ENCODE assay signal across 8 cellular contexts in the genomic region with DNA sequence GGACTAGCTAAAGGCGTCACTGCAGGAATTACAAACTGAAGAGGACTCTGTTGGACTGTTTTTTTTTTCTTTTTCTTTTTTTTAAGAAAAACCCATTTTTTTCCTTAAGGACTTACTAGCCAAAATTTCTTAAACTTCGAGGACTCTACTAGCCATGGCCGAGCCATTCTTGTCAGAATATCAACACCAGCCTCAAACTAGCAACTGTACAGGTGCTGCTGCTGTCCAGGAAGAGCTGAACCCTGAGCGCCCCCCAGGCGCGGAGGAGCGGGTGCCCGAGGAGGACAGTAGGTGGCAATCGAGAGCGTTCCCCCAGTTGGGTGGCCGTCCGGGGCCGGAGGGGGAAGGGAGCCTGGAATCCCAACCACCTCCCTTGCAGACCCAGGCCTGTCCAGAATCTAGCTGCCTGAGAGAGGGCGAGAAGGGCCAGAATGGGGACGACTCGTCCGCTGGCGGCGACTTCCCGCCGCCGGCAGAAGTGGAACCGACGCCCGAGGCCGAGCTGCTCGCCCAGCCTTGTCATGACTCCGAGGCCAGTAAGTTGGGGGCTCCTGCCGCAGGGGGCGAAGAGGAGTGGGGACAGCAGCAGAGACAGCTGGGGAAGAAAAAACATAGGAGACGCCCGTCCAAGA. TPM values are rescaled to one million over a fixed set of nuclear protein-coding genes. Genes with fewer than 3 reads are reported as not detected.
A peak's percentile ranks its signal among the peaks of the same experiment; 100 is the strongest.
DNase-seq lines count a peak whose midpoint lies in the region; ATAC-seq, FAIRE-seq and TF ChIP-seq lines count a peak whose summit lies in the region.

No MANE protein-coding gene starts in this region.

- peak; percentile 65 for DNase-seq in GM12892 (ENCODE audit: insufficient read length)
- DNase-seq in KG1 (lab: John Stamatoyannopoulos, UW) = peak; percentile 68
- DNase-seq in activated T-helper 1 cell treated with anti-CD3 and anti-CD28 coated beads, Interleukin-12 subunit alpha, Interleukin-12 subunit beta, Interleukin-2, Interleukin-4 antibody, amounts not matched to agents 30 ng/mL and 10 ng/mL and 1 ng/mL, durations not matched to agents 14 hours and 24 hours and 36 hours (ENCODE audit: low spot score) = peak; percentile 73

- no peaks in the 10 kb centered on the region for H3K36me3 ChIP-seq in mucosa of stomach (ENCODE audit: control insufficient read depth, insufficient read depth, low read length)

- ATAC-seq in esophagus mucosa (peak; percentile 35), GM18873 (IDR thresholded peaks at IDR 0.05; ENCODE audit: low FRiP score, unreplicated experiment) (no peak)

- H3K9me3 ChIP-seq in mucosa of stomach (ENCODE audit: control insufficient read depth, low read length) = no peaks in the 10 kb centered on the region

- intact Hi-C loops in activated T-helper 1 cell treated with anti-CD3 and anti-CD28 coated beads, Interleukin-12 subunit alpha, Interleukin-12 subunit beta, Interleukin-2, Interleukin-4 antibody, amounts not matched to agents 30 ng/mL and 10 ng/mL and 1 ng/mL, durations not matched to agents 14 hours and 24 hours and 36 hours (cut with micrococcal nuclease) = loop anchor here (2.0 kb wide), 1 partner anchor 50 kb away; no protein-coding TSS in a partner anchor

- FAIRE-seq in GM12892 (lab: Jason Lieb, UNC) = peak; percentile 50

- peak overlapping the region; percentile 93 for H3K4me3 ChIP-seq in mucosa of stomach (ENCODE audit: low read length)

- H3K4me3 Mint-ChIP-seq in activated T-helper 1 cell treated with anti-CD3 and anti-CD28 coated beads, Interleukin-12 subunit alpha, Interleukin-12 subunit beta, Interleukin-2, Interleukin-4 antibody, amounts not matched to agents 30 ng/mL and 10 ng/mL and 1 ng/mL, durations not matched to agents 14 hours and 24 hours and 36 hours = peak overlapping the region; percentile 96
- peak overlapping the region; percentile 94 for H3K4me3 Mint-ChIP-seq in stimulated activated naive CD8-positive, alpha-beta T cell treated with anti-CD3 and anti-CD28 coated beads, Interleukin-15, Interleukin-2, amounts not matched to agents 100 ng/mL and 50 ng/mL, for 24 hours

- H3K4me1 ChIP-seq in mucosa of stomach (ENCODE audit: control insufficient read depth, insufficient read depth, low read length) = peaks cover 35% of the 10 kb centered on the region

- H3K9me3 Mint-ChIP-seq in activated T-helper 1 cell treated with anti-CD3 and anti-CD28 coated beads, Interleukin-12 subunit alpha, Interleukin-12 subunit beta, Interleukin-2, Interleukin-4 antibody, amounts not matched to agents 30 ng/mL and 10 ng/mL and 1 ng/mL, durations not matched to agents 14 hours and 24 hours and 36 hours = no peaks in the 10 kb centered on the region
- H3K9me3 Mint-ChIP-seq in stimulated activated naive CD8-positive, alpha-beta T cell treated with anti-CD3 and anti-CD28 coated beads, Interleukin-15, Interleukin-2, amounts not matched to agents 100 ng/mL and 50 ng/mL, for 24 hours = no peaks in the 10 kb centered on the region

- no peaks in the 10 kb centered on the region for H3K27me3 ChIP-seq in mucosa of stomach (ENCODE audit: control insufficient read depth, insufficient read depth, low read length)

- peaks cover 17% of the 10 kb centered on the region for H3K36me3 Mint-ChIP-seq in activated T-helper 1 cell treated with anti-CD3 and anti-CD28 coated beads, Interleukin-12 subunit alpha, Interleukin-12 subunit beta, Interleukin-2, Interleukin-4 antibody, amounts not matched to agents 30 ng/mL and 10 ng/mL and 1 ng/mL, durations not matched to agents 14 hours and 24 hours and 36 hours (ENCODE audit: low read depth)
- peaks cover 29% of the 10 kb centered on the region for H3K36me3 Mint-ChIP-seq in stimulated activated naive CD8-positive, alpha-beta T cell treated with anti-CD3 and anti-CD28 coated beads, Interleukin-15, Interleukin-2, amounts not matched to agents 100 ng/mL and 50 ng/mL, for 24 hours (ENCODE audit: low read depth)

- TF ChIP-seq POLR2A in GM12892 (IDR thresholded peaks at IDR 0.05; ENCODE audit: low read depth, low read length) = peak; percentile 42; the same call in 1 of the 2 replicates

- peak overlapping the region; percentile 98 for H3K27ac Mint-ChIP-seq in activated T-helper 1 cell treated with anti-CD3 and anti-CD28 coated beads, Interleukin-12 subunit alpha, Interleukin-12 subunit beta, Interleukin-2, Interleukin-4 antibody, amounts not matched to agents 30 ng/mL and 10 ng/mL and 1 ng/mL, durations not matched to agents 14 hours and 24 hours and 36 hours
- peak overlapping the region; percentile 100 for H3K27ac Mint-ChIP-seq in stimulated activated naive CD8-positive, alpha-beta T cell treated with anti-CD3 and anti-CD28 coated beads, Interleukin-15, Interleukin-2, amounts not matched to agents 100 ng/mL and 50 ng/mL, for 24 hours

- no peaks in the 10 kb centered on the region for H3K27me3 Mint-ChIP-seq in activated T-helper 1 cell treated with anti-CD3 and anti-CD28 coated beads, Interleukin-12 subunit alpha, Interleukin-12 subunit beta, Interleukin-2, Interleukin-4 antibody, amounts not matched to agents 30 ng/mL and 10 ng/mL and 1 ng/mL, durations not matched to agents 14 hours and 24 hours and 36 hours (ENCODE audit: insufficient read depth)
- H3K27me3 Mint-ChIP-seq in stimulated activated naive CD8-positive, alpha-beta T cell treated with anti-CD3 and anti-CD28 coated beads, Interleukin-15, Interleukin-2, amounts not matched to agents 100 ng/mL and 50 ng/mL, for 24 hours = no peaks in the 10 kb centered on the region

- peaks cover 26% of the 10 kb centered on the region for H3K4me1 Mint-ChIP-seq in activated T-helper 1 cell treated with anti-CD3 and anti-CD28 coated beads, Interleukin-12 subunit alpha, Interleukin-12 subunit beta, Interleukin-2, Interleukin-4 antibody, amounts not matched to agents 30 ng/mL and 10 ng/mL and 1 ng/mL, durations not matched to agents 14 hours and 24 hours and 36 hours (ENCODE audit: low read depth)
- H3K4me1 Mint-ChIP-seq in stimulated activated naive CD8-positive, alpha-beta T cell treated with anti-CD3 and anti-CD28 coated beads, Interleukin-15, Interleukin-2, amounts not matched to agents 100 ng/mL and 50 ng/mL, for 24 hours (ENCODE audit: low read depth) = peaks cover 51% of the 10 kb centered on the region

- H3K9ac ChIP-seq in mucosa of stomach (ENCODE audit: low read length) = peak overlapping the region; percentile 93

TF ChIP-seq in PFSK-1, 5 proteins besides CTCF, POLR2A, EP300 and RAD21:
- TF ChIP-seq TAF1 (IDR thresholded peaks at IDR 0.05; ENCODE audit: borderline replicate concordance, insufficient read depth, low read length) = no peak
- TF ChIP-seq POLR2AphosphoS5 (IDR thresholded peaks at IDR 0.05; ENCODE audit: low read depth, low read length) = no peak
- TF ChIP-seq, protein P1, sequence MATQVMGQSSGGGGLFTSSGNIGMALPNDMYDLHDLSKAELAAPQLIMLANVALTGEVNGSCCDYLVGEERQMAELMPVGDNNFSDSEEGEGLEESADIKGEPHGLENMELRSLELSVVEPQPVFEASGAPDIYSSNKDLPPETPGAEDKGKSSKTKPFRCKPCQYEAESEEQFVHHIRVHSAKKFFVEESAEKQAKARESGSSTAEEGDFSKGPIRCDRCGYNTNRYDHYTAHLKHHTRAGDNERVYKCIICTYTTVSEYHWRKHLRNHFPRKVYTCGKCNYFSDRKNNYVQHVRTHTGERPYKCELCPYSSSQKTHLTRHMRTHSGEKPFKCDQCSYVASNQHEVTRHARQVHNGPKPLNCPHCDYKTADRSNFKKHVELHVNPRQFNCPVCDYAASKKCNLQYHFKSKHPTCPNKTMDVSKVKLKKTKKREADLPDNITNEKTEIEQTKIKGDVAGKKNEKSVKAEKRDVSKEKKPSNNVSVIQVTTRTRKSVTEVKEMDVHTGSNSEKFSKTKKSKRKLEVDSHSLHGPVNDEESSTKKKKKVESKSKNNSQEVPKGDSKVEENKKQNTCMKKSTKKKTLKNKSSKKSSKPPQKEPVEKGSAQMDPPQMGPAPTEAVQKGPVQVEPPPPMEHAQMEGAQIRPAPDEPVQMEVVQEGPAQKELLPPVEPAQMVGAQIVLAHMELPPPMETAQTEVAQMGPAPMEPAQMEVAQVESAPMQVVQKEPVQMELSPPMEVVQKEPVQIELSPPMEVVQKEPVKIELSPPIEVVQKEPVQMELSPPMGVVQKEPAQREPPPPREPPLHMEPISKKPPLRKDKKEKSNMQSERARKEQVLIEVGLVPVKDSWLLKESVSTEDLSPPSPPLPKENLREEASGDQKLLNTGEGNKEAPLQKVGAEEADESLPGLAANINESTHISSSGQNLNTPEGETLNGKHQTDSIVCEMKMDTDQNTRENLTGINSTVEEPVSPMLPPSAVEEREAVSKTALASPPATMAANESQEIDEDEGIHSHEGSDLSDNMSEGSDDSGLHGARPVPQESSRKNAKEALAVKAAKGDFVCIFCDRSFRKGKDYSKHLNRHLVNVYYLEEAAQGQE (IDR thresholded peaks at IDR 0.05; ENCODE audit: insufficient read depth in 1 of 2, low read depth in 2 of 2, low read length in 2 of 2) = peak; percentile 67 to 71; a peak in 2 of 4 replicates
- TF ChIP-seq SIN3A (IDR thresholded peaks at IDR 0.05; ENCODE audit: borderline replicate concordance, insufficient read depth, low read length) = peak; percentile 54; the same call in 1 of the 2 replicates

RNA-seq across cellular contexts. Expression of gene HEXIM1, which starts 0.9 kb away (rescaled TPM):
- 11.4 TPM for polyA plus RNA-seq in GM12892 (2012; ENCODE audit: missing spikeins)
- 20.4 TPM for polyA plus RNA-seq in PFSK-1 (2012; ENCODE audit: insufficient read length, low read depth)
- total RNA-seq in activated T-helper 1 cell treated with anti-CD3 and anti-CD28 coated beads, Interleukin-12 subunit alpha, Interleukin-12 subunit beta, Interleukin-2, Interleukin-4 antibody, amounts not matched to agents 30 ng/mL and 10 ng/mL and 1 ng/mL, durations not matched to agents 14 hours and 24 hours and 36 hours = 65.9 and 67.9 TPM in 2 replicates
- total RNA-seq in esophagus mucosa = 22.6 TPM

RNA-seq across cellular contexts. Expression of gene HEXIM2, which starts 12.5 kb away (rescaled TPM):
- polyA plus RNA-seq in GM12892 (2012; ENCODE audit: missing spikeins) = 4.4 TPM
- polyA plus RNA-seq in PFSK-1 (2012; ENCODE audit: insufficient read length, low read depth) = 24.9 TPM
- 6.7 and 7.1 TPM in 2 replicates for total RNA-seq in activated T-helper 1 cell treated with anti-CD3 and anti-CD28 coated beads, Interleukin-12 subunit alpha, Interleukin-12 subunit beta, Interleukin-2, Interleukin-4 antibody, amounts not matched to agents 30 ng/mL and 10 ng/mL and 1 ng/mL, durations not matched to agents 14 hours and 24 hours and 36 hours
- total RNA-seq in esophagus mucosa = 4.7 TPM

RNA-seq across cellular contexts. Expression of gene ACBD4, which starts 13.7 kb away (rescaled TPM):
- polyA plus RNA-seq in GM12892 (2012; ENCODE audit: missing spikeins) = 6.1 TPM
- polyA plus RNA-seq in PFSK-1 (2012; ENCODE audit: insufficient read length, low read depth) = 13.6 TPM
- total RNA-seq in activated T-helper 1 cell treated with anti-CD3 and anti-CD28 coated beads, Interleukin-12 subunit alpha, Interleukin-12 subunit beta, Interleukin-2, Interleukin-4 antibody, amounts not matched to agents 30 ng/mL and 10 ng/mL and 1 ng/mL, durations not matched to agents 14 hours and 24 hours and 36 hours = 11.3 and 12.5 TPM in 2 replicates
- 3.5 TPM for total RNA-seq in esophagus mucosa

RNA-seq across cellular contexts. Expression of gene PLCD3, which starts 16.8 kb away (rescaled TPM):
- polyA plus RNA-seq in GM12892 (2012; ENCODE audit: missing spikeins) = 0.17 TPM
- polyA plus RNA-seq in PFSK-1 (2012; ENCODE audit: insufficient read length, low read depth) = 121 TPM
- 2.4 and 4.3 TPM in 2 replicates for total RNA-seq in activated T-helper 1 cell treated with anti-CD3 and anti-CD28 coated beads, Interleukin-12 subunit alpha, Interleukin-12 subunit beta, Interleukin-2, Interleukin-4 antibody, amounts not matched to agents 30 ng/mL and 10 ng/mL and 1 ng/mL, durations not matched to agents 14 hours and 24 hours and 36 hours
- 34.2 TPM for total RNA-seq in esophagus mucosa
